In the genomic region with DNA sequence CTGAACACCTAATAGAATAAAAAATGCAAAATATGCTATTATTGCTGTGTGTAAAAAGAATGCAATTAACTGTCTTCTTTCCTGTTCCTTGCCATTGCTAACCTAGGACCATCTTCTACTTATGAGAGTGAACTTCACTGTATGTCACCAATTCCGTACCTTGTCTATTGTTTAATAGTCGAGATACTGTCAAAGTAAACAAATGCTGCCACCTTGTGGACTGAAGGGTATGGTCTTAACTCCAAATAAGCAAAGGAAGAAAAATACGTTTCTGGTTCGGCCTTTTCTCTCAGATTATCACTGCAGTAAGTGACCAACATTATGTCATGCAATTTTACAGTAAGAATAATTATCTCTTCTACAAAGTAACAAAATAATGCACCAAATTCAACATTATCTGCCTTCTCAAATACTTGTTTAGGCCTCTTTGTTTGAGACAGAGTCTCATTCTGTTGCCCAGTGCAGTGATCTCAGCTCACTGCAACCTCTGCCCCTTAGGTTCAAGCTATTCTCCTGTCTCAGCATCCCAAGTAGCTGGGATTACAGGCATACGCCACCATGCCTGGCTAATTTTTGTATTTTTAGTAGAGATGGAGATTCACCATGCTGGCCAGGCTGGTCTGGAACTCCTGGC, we compare ENCODE assay signal across 8 cellular contexts.
DNase-seq lines count a peak whose midpoint lies in the region; FAIRE-seq and TF ChIP-seq lines count a peak whose summit lies in the region.

No MANE protein-coding gene starts in this region.

- H3K4me1 Mint-ChIP-seq in nephron progenitor cell, result peaks cover 34% of the 10 kb centered on the region

- no peak overlapping the region for H3K9ac ChIP-seq in fibroblast of lung (ENCODE audit: insufficient read depth, low read length)

- TF ChIP-seq CTCF in fibroblast of lung (conservative IDR thresholded peaks at IDR 0.05 in 1 of 2, IDR thresholded peaks at IDR 0.05 in 1 of 2; ENCODE audit: low read depth in 1 of 2, low read length in 2 of 2) (peak; percentile 54 to 62), nephron progenitor cell (IDR thresholded peaks at IDR 0.05) (peak; percentile 81)

- peak; percentile 98 for FAIRE-seq in TTC549 (lab: Jason Lieb, UNC)

- no peak overlapping the region for H3K27ac ChIP-seq in fibroblast of lung (ENCODE audit: insufficient read depth, low read length)

- H3K9me3 ChIP-seq in HAP-1, result no peaks in the 10 kb centered on the region
- no peaks in the 10 kb centered on the region for H3K9me3 ChIP-seq in fibroblast of lung (ENCODE audit: control insufficient read depth, insufficient read depth, low read depth, low read length)

- H3K4me3 ChIP-seq in HAP-1 (no peak overlapping the region), fibroblast of lung (replicated peaks in 1 of 4; ENCODE audit: control extremely low read depth in 1 of 4, insufficient read depth in 1 of 4, low read depth in 3 of 4, low read length in 4 of 4) (no peak overlapping the region)

- H3K4me1 ChIP-seq in HAP-1 (no peaks in the 10 kb centered on the region), fibroblast of lung (ENCODE audit: control insufficient read depth, extremely low read depth, insufficient read depth, low read length) (no peaks in the 10 kb centered on the region)

- H2AFZ ChIP-seq in fibroblast of lung (ENCODE audit: low read length), result no peak overlapping the region

- no peaks in the 10 kb centered on the region for H4K20me1 ChIP-seq in fibroblast of lung (ENCODE audit: control insufficient read depth, extremely low read depth, insufficient read depth, low read length)

- in situ Hi-C loops in HAP-1 (cut with MboI; ENCODE audit: low sequenced_read_pairs), result loop anchor here (10.0 kb wide), 1 partner anchor 919 kb away; no protein-coding TSS in a partner anchor

- peaks cover 48% of the 10 kb centered on the region for H3K36me3 Mint-ChIP-seq in nephron progenitor cell (ENCODE audit: low read depth)

- peak; percentile 66 for DNase-seq in NCI-H1436 (lab: John Stamatoyannopoulos, UW)
- no peak for DNase-seq in NCI-H1436 treated with DMSO at 0.1 percent for 48 hours (lab: John Stamatoyannopoulos, UW)
- DNase-seq in HAP-1 (ENCODE audit: low spot score in 2 of 2), result peak; percentile 78 to 81
- DNase-seq in NCI-H2081 (lab: John Stamatoyannopoulos, UW), result peak; percentile 70 to 74
- peak; percentile 61 to 78 for DNase-seq in fibroblast of lung (ENCODE audit: low read depth in 2 of 2)
- DNase-seq in nephron progenitor cell, result peak; percentile 52
- DNase-seq in 8988T, result no peak

- H3K4me3 Mint-ChIP-seq in nephron progenitor cell, result no peak overlapping the region

- H3K36me3 ChIP-seq in HAP-1 (replicated peaks) (no peaks in the 10 kb centered on the region; the same call in 1 of the 2 replicates), fibroblast of lung (ENCODE audit: control insufficient read depth, insufficient read depth, low read length) (no peaks in the 10 kb centered on the region)

- H3K4me2 ChIP-seq in fibroblast of lung (ENCODE audit: extremely low read depth, insufficient read depth, low read length), result no peak overlapping the region

- no peaks in the 10 kb centered on the region for H3K27me3 ChIP-seq in HAP-1 (ENCODE audit: low read depth)
- H3K27me3 ChIP-seq in fibroblast of lung (ENCODE audit: control insufficient read depth, insufficient read depth, low read length), result no peaks in the 10 kb centered on the region

- H3K9me3 Mint-ChIP-seq in nephron progenitor cell, result peaks cover 34% of the 10 kb centered on the region

- no peak overlapping the region for H3K27ac Mint-ChIP-seq in nephron progenitor cell

- H3K79me2 ChIP-seq in fibroblast of lung (ENCODE audit: control insufficient read depth, insufficient read depth, low read length), result no peaks in the 10 kb centered on the region

- H3K27me3 Mint-ChIP-seq in nephron progenitor cell (ENCODE audit: low read depth, poor library complexity), result peaks cover 2% of the 10 kb centered on the region

Comparison
In these comparisons a context has a peak if more than half of its experiments do, and no peak if none do; other contexts are left out.
1. DNase-seq: peak in NCI-H1436 (single experiment), HAP-1 (2 of 2), NCI-H2081 (2 of 2), fibroblast of lung (2 of 2) and nephron progenitor cell (single experiment); none in NCI-H1436 treated with DMSO at 0.1 percent for 48 hours (single experiment) and 8988T (single experiment).